Comparison of ENCODE assay signal across 8 cellular contexts in the genomic region with DNA sequence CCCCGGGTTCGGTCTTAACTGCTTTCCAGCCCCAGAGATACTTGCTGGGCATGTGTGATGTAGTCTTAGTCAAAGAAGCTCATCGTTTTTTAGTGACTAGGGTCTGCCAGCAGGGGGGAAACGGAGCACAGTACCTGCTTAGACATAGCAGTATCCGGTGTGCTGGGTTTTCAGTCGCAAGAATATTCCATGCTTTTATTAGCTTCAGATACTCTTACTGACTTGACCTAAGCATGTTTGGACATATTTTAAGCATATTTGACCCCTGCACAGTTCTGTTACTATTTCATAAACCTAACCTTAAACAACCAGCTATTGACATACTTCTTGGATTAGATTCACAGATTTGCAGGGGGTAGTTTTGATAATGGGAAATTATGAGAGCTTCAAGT. TPM values are rescaled to one million over a fixed set of nuclear protein-coding genes. Genes with fewer than 3 reads are reported as not detected.
A peak's percentile ranks its signal among the peaks of the same experiment; 100 is the strongest.
DNase-seq lines count a peak whose midpoint lies in the region; ATAC-seq and TF ChIP-seq lines count a peak whose summit lies in the region.

No MANE protein-coding gene starts in this region.

- peak overlapping the region; percentile 98 for H3K27ac ChIP-seq in HUES48 (ENCODE audit: low read depth, low read length)

- peak overlapping the region; percentile 98 for H3K27ac Mint-ChIP-seq in progenitor cell of endocrine pancreas

- no peaks in the 10 kb centered on the region for H3K27me3 Mint-ChIP-seq in progenitor cell of endocrine pancreas

- no peaks in the 10 kb centered on the region for H3K27me3 ChIP-seq in HUES48 (ENCODE audit: control insufficient read depth, insufficient read depth, low read length)

- H3K4me1 Mint-ChIP-seq in progenitor cell of endocrine pancreas (ENCODE audit: low read depth) = peaks cover 13% of the 10 kb centered on the region

- ATAC-seq in GM21360 (IDR thresholded peaks at IDR 0.05; ENCODE audit: unreplicated experiment) = peak; percentile 22

- H3K36me3 ChIP-seq in HUES48 (ENCODE audit: control insufficient read depth, insufficient read depth, low read length) = peaks cover 35% of the 10 kb centered on the region

- H3K4me1 ChIP-seq in HUES48 (ENCODE audit: control insufficient read depth, insufficient read depth, low read length) = peaks cover 18% of the 10 kb centered on the region

- H3K36me3 Mint-ChIP-seq in progenitor cell of endocrine pancreas (ENCODE audit: insufficient read depth) = peaks cover 8% of the 10 kb centered on the region

- TF ChIP-seq CTCF in fibroblast of mammary gland (conservative IDR thresholded peaks at IDR 0.05; ENCODE audit: control insufficient read depth, insufficient read depth, low read depth, low read length) (peak; percentile 59), progenitor cell of endocrine pancreas (IDR thresholded peaks at IDR 0.05; ENCODE audit: unreplicated experiment) (peak; percentile 64)

- DNase-seq in COR-L47 (lab: John Stamatoyannopoulos, UW) = peak; percentile 70
- DNase-seq in OCI-M2 (lab: John Stamatoyannopoulos, UW; ENCODE audit: unreplicated experiment) = peak; percentile 46
- DNase-seq in activated T-cell treated with anti-CD3 and anti-CD28 coated beads for 48 hours (ENCODE audit: low read depth) = peak; percentile 49
- peak; percentile 72 for DNase-seq in fibroblast of mammary gland (ENCODE audit: low read depth)
- peak; percentile 32 for DNase-seq in progenitor cell of endocrine pancreas (ENCODE audit: low spot score, unreplicated experiment)
- no peak for DNase-seq in NCI-H1048 (lab: John Stamatoyannopoulos, UW)

- H3K9me3 Mint-ChIP-seq in progenitor cell of endocrine pancreas (ENCODE audit: low read depth) = no peaks in the 10 kb centered on the region

- H3K9me3 ChIP-seq in HUES48 (ENCODE audit: control insufficient read depth, insufficient read depth, low read length) = no peaks in the 10 kb centered on the region

- peak overlapping the region; percentile 85 for H3K9ac ChIP-seq in HUES48 (ENCODE audit: low read depth, low read length)

- H3K4me3 ChIP-seq in HUES48 (ENCODE audit: low read depth, low read length) (peak overlapping the region; percentile 75), fibroblast of mammary gland (ENCODE audit: control insufficient read depth, low read depth, low read length) (peak overlapping the region; percentile 80)

- H3K4me3 Mint-ChIP-seq in progenitor cell of endocrine pancreas (ENCODE audit: low read depth) = peak overlapping the region; percentile 94

RNA-seq across cellular contexts. Expression of a gene that starts 3.0 kb away (rescaled TPM):
- total RNA-seq in progenitor cell of endocrine pancreas = 32.5 and 33.2 TPM in 2 replicates
